Comparison of ENCODE assay signal across 25 cellular contexts in the genomic region with DNA sequence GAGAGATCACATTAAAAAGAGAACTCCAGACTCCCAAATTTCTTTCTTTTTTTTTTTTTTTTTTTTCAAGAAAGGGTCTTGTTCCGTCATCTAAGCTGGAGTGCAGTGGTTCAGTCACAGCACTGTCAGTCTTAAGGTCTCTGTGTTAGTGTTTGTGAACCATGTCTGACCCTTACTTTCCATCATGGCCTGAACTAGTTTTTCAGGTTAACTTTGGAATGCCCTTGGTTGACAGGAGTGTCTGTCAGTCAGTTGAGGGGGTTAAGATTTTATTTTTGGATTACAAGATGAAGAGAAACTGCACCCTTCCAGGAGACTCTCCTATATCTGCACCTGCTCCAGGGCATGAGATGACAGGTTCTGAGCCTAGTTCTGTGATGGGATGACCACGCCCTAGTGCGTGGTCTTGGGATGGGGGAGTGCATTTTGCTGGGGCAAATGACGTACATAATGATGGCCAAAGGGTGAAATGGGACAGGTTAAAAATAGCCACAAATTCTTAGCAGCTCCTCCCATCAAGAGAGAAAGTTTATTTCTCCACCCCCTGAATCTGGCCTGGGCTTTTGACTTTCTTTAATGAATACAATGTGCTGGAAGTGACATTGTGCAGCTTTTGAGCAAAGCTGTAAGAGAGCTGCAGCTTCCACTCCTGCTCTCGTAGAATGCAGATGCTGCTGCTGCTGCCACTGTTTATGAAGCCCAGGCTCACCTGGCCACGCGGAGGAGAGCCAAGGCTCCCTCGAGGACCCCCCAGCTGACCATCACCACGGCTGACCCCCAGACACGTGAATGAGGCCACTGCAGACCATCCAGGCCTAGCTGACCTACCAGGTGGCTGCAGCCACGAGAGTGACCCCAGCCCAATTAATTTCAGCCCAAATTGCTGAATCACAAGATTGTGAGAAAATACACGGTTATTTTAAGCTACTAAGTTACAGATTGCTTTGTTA. TPM values are rescaled to one million over a fixed set of nuclear protein-coding genes. Genes with fewer than 3 reads are reported as not detected.
A peak's percentile ranks its signal among the peaks of the same experiment; 100 is the strongest.
DNase-seq lines count a peak whose midpoint lies in the region; ATAC-seq and TF ChIP-seq lines count a peak whose summit lies in the region.
"Had no signal": no experiment of that assay in that cellular context is flagged by ENCODE, and none has a peak within 500 bp of the region (broad histone marks: within the 10 kb centered on the region; RNA-seq: fewer than 3 reads in every experiment).

No MANE protein-coding gene starts in this region.

- H3K79me1 ChIP-seq in neuronal stem cell (ENCODE audit: low read depth, low read length): no peaks in the 10 kb centered on the region

- no peak overlapping the region for H2AFZ ChIP-seq in SK-N-SH (ENCODE audit: low read depth)
- peak overlapping the region; percentile 32 for H2AFZ ChIP-seq in neuronal stem cell (ENCODE audit: low read length)

- H3K79me2 ChIP-seq in SK-N-SH (ENCODE audit: insufficient read depth): no peaks in the 10 kb centered on the region

- POLR2A ChIA-PET in SK-N-SH (lab: Yijun Ruan, JAX): no interaction called here
- POLR2A ChIA-PET in CD4-positive, alpha-beta memory T cell (lab: Charles Lee; ENCODE audit: partially characterized antibody): no interaction called here

- 89% methylated on average over 10 of the region's 12 CpGs for WGBS in SK-N-SH (ENCODE audit: low lambda C conversion rate)
- WGBS in neuronal stem cell (ENCODE audit: extremely low coverage in 2 of 2, insufficient read length in 2 of 2, insufficient replicate concordance in 1 of 2), 2 donors: no CpG with 5 or more reads among the region's 12 CpGs

- H3K9ac ChIP-seq in SK-N-SH (no peak overlapping the region), neuronal stem cell (ENCODE audit: low read depth, low read length, poor library complexity) (no peak overlapping the region)

- no peaks in the 10 kb centered on the region for H3K36me3 ChIP-seq in SK-N-SH (replicated peaks in 1 of 2; ENCODE audit: control insufficient read depth in 1 of 2, insufficient read depth in 2 of 2, low read length in 1 of 2)
- H3K36me3 ChIP-seq in neuronal stem cell (replicated peaks in 1 of 2; ENCODE audit: control insufficient read depth in 2 of 2, insufficient read depth in 2 of 2, low read length in 2 of 2): no peaks in the 10 kb centered on the region
- H3K36me3 ChIP-seq in vagina: no peaks in the 10 kb centered on the region
- H3K36me3 ChIP-seq in gastrocnemius medialis: no peaks in the 10 kb centered on the region
- H3K36me3 ChIP-seq in CD4-positive, alpha-beta memory T cell (ENCODE audit: insufficient read depth, low read length): no peaks in the 10 kb centered on the region
- H3K36me3 ChIP-seq: SJSA1, spleen, uterus had no signal

- no peak overlapping the region for H2BK5ac ChIP-seq in neuronal stem cell (ENCODE audit: low read length)

- no peak overlapping the region for H3K27ac ChIP-seq in SK-N-SH (ENCODE audit: low read depth in 2 of 2, low read length in 1 of 2)
- no peak overlapping the region for H3K27ac ChIP-seq in neuronal stem cell (replicated peaks; ENCODE audit: low read length)
- peak overlapping the region; percentile 57 for H3K27ac ChIP-seq in vagina
- H3K27ac ChIP-seq in gastrocnemius medialis: no peak overlapping the region
- H3K27ac ChIP-seq in CD4-positive, alpha-beta memory T cell (ENCODE audit: low read depth, low read length): no peak overlapping the region
- H3K27ac ChIP-seq: 22Rv1, body of pancreas, HL-60, SJSA1, spleen, uterus had no signal

- in situ Hi-C loops in gastrocnemius medialis (cut with MboI; ENCODE audit: low sequenced_read_pairs in 4 of 4): no loop called here

- H3K4me2 ChIP-seq in SK-N-SH (no peak overlapping the region), neuronal stem cell (ENCODE audit: insufficient read depth, low read length, poor library complexity, severe bottlenecking) (no peak overlapping the region)

- H3K4ac ChIP-seq in neuronal stem cell (ENCODE audit: low read length): no peak overlapping the region

- ATAC-seq in SK-N-SH treated with all-trans-retinoic acid at 6 μM for 48 hours (peak; percentile 54; the same call in 2 of the 3 replicates), gastrocnemius medialis (no peak), HG02610 (IDR thresholded peaks at IDR 0.05; ENCODE audit: unreplicated experiment) (no peak)
- ATAC-seq: activated CD8-positive, alpha-beta T cell treated with anti-CD3 and anti-CD28 coated beads, Interleukin-2, amount 10 ng/mL, durations not matched to agents 7 days and 5 days; body of pancreas; left lobe of liver; naive thymus-derived CD8-positive, alpha-beta T cell had no signal

- no peaks in the 10 kb centered on the region for H3K9me3 Mint-ChIP-seq in CD4-positive, alpha-beta memory T cell
- H3K9me3 Mint-ChIP-seq: naive thymus-derived CD8-positive, alpha-beta T cell; T-helper 1 cell treated with Interleukin-12 subunit alpha and Interleukin-12 subunit beta and Interleukin-4 antibody, amounts not matched to agents 30 μg/mL and 1 μg/mL, for 36 hours had no signal

- peaks cover 0 to 5% of the 10 kb centered on the region in 2 experiments; a peak in 1 of 4 replicates for H3K4me1 ChIP-seq in SK-N-SH (ENCODE audit: control insufficient read depth in 1 of 2, insufficient read depth in 2 of 2, low read depth in 1 of 2, low read length in 1 of 2)
- H3K4me1 ChIP-seq in neuronal stem cell (ENCODE audit: control insufficient read depth in 2 of 2, insufficient read depth in 1 of 2, low read depth in 1 of 2, low read length in 2 of 2): peaks cover 0 to 8% of the 10 kb centered on the region in 2 donors
- peaks cover 35% of the 10 kb centered on the region for H3K4me1 ChIP-seq in vagina
- peaks cover 0 to 9% of the 10 kb centered on the region in 2 donors for H3K4me1 ChIP-seq in gastrocnemius medialis
- H3K4me1 ChIP-seq in CD4-positive, alpha-beta memory T cell (ENCODE audit: insufficient read depth, low read length): no peaks in the 10 kb centered on the region
- H3K4me1 ChIP-seq: spleen, uterus had no signal

- H3K27me3 Mint-ChIP-seq in CD4-positive, alpha-beta memory T cell: no peaks in the 10 kb centered on the region
- H3K27me3 Mint-ChIP-seq: naive thymus-derived CD8-positive, alpha-beta T cell had no signal

- H4K8ac ChIP-seq in neuronal stem cell (ENCODE audit: low read depth, low read length): no peak overlapping the region

- no peaks in the 10 kb centered on the region for H3K4me1 Mint-ChIP-seq in CD4-positive, alpha-beta memory T cell
- H3K4me1 Mint-ChIP-seq: naive thymus-derived CD8-positive, alpha-beta T cell had no signal

- H3K18ac ChIP-seq in neuronal stem cell (ENCODE audit: low read length): no peak overlapping the region

- no peaks in the 10 kb centered on the region for H3K9me2 ChIP-seq in SK-N-SH

- no peak overlapping the region for H3K14ac ChIP-seq in neuronal stem cell (ENCODE audit: low read length)

- no peak overlapping the region for H3K27ac Mint-ChIP-seq in CD4-positive, alpha-beta memory T cell
- H3K27ac Mint-ChIP-seq: activated CD8-positive, alpha-beta T cell treated with anti-CD3 and anti-CD28 coated beads, Interleukin-2, amount 10 ng/mL, durations not matched to agents 7 days and 5 days; T-helper 1 cell treated with Interleukin-12 subunit alpha and Interleukin-12 subunit beta and Interleukin-4 antibody, amounts not matched to agents 30 μg/mL and 1 μg/mL, for 36 hours had no signal

- H4K91ac ChIP-seq in neuronal stem cell (ENCODE audit: low read depth, low read length, poor library complexity): no peak overlapping the region

- H4K20me1 ChIP-seq in SK-N-SH (ENCODE audit: insufficient read depth): no peaks in the 10 kb centered on the region

- TF ChIP-seq POLR2A in vagina (IDR thresholded peaks at IDR 0.05) (no peak), gastrocnemius medialis (IDR thresholded peaks at IDR 0.05) (no peak)

- H3K4me3 Mint-ChIP-seq in CD4-positive, alpha-beta memory T cell: no peak overlapping the region
- H3K4me3 Mint-ChIP-seq: activated CD8-positive, alpha-beta T cell treated with anti-CD3 and anti-CD28 coated beads, Interleukin-2, amount 10 ng/mL, durations not matched to agents 7 days and 5 days; naive thymus-derived CD8-positive, alpha-beta T cell; T-helper 1 cell treated with Interleukin-12 subunit alpha and Interleukin-12 subunit beta and Interleukin-4 antibody, amounts not matched to agents 30 μg/mL and 1 μg/mL, for 36 hours had no signal

- intact Hi-C loops in vagina (cut with DNase I) (no loop called here), gastrocnemius medialis (cut with DNase I; ENCODE audit: low total_unique reads) (no loop called here)
- intact Hi-C loops in CD4-positive, alpha-beta memory T cell (cut with micrococcal nuclease): no loop called here

- H3F3A ChIP-seq in SK-N-SH (replicated peaks; ENCODE audit: insufficient read depth): peaks cover 2% of the 10 kb centered on the region

- no peaks in the 10 kb centered on the region for H3K27me3 ChIP-seq in SK-N-SH (ENCODE audit: insufficient read depth)
- H3K27me3 ChIP-seq in neuronal stem cell (ENCODE audit: control insufficient read depth in 3 of 3, insufficient read depth in 3 of 3, low read depth in 1 of 3, low read length in 3 of 3): no peaks in the 10 kb centered on the region
- no peaks in the 10 kb centered on the region for H3K27me3 ChIP-seq in vagina
- no peaks in the 10 kb centered on the region for H3K27me3 ChIP-seq in gastrocnemius medialis
- no peaks in the 10 kb centered on the region for H3K27me3 ChIP-seq in CD4-positive, alpha-beta memory T cell (ENCODE audit: insufficient read depth, low read length)
- H3K27me3 ChIP-seq: body of pancreas, SJSA1, spleen, uterus had no signal

- no peaks in the 10 kb centered on the region for H3K36me3 Mint-ChIP-seq in CD4-positive, alpha-beta memory T cell
- H3K36me3 Mint-ChIP-seq: naive thymus-derived CD8-positive, alpha-beta T cell had no signal

- H3K9me3 ChIP-seq in SK-N-SH (no peaks in the 10 kb centered on the region), neuronal stem cell (replicated peaks in 1 of 2; ENCODE audit: control insufficient read depth in 2 of 2, insufficient read depth in 1 of 2, low read depth in 1 of 2, low read length in 2 of 2) (no peaks in the 10 kb centered on the region), vagina (no peaks in the 10 kb centered on the region), gastrocnemius medialis (no peaks in the 10 kb centered on the region)
- H3K9me3 ChIP-seq in CD4-positive, alpha-beta memory T cell (ENCODE audit: control insufficient read depth in 1 of 2, low read length in 2 of 2): no peaks in the 10 kb centered on the region
- H3K9me3 ChIP-seq: body of pancreas, SJSA1, spleen, uterus had no signal

- no peak overlapping the region for H2BK120ac ChIP-seq in neuronal stem cell (ENCODE audit: low read depth, low read length)

- no peak overlapping the region for H2AK5ac ChIP-seq in neuronal stem cell (ENCODE audit: low read depth, low read length)

- no peak overlapping the region for H2BK15ac ChIP-seq in neuronal stem cell (ENCODE audit: low read length)

- no peak overlapping the region for H2BK12ac ChIP-seq in neuronal stem cell (ENCODE audit: low read length)

- TF ChIP-seq CTCF in SK-N-SH (IDR thresholded peaks at IDR 0.05): no peak
- TF ChIP-seq CTCF in fibroblast of mammary gland (conservative IDR thresholded peaks at IDR 0.05; ENCODE audit: control insufficient read depth, insufficient read depth, low read depth, low read length): no peak
- no peak for TF ChIP-seq CTCF in vagina (IDR thresholded peaks at IDR 0.05)
- TF ChIP-seq CTCF in gastrocnemius medialis (IDR thresholded peaks at IDR 0.05 in 4 of 5, conservative IDR thresholded peaks at IDR 0.05 in 1 of 5): no peak

- no peak for DNase-seq in SK-N-SH
- peak; percentile 35 for DNase-seq in fibroblast of mammary gland (ENCODE audit: low read depth)
- no peak for DNase-seq in neuronal stem cell (ENCODE audit: low spot score)
- DNase-seq in vagina (ENCODE audit: extremely low spot score in 2 of 2): no peak
- DNase-seq in gastrocnemius medialis: no peak
- DNase-seq in CD4-positive, alpha-beta memory T cell: no peak
- DNase-seq: activated CD4-positive, alpha-beta T cell treated with anti-CD3 and anti-CD28 coated beads for 1 hour; activated CD8-positive, alpha-beta T cell treated with anti-CD3 and anti-CD28 coated beads, Interleukin-2, amount 10 ng/mL, durations not matched to agents 7 days and 5 days; activated gamma-delta T cell treated with Interleukin-2 at 50 U/mL for 16 hours; body of pancreas; hippocampal formation; naive thymus-derived CD8-positive, alpha-beta T cell; NCI-H1417; NCI-H2029 treated with DMSO at 0.1 percent for 48 hours; NCI-H345; retina; spleen had no signal

- no peak for TF ChIP-seq EP300 in SK-N-SH (IDR thresholded peaks at IDR 0.05; ENCODE audit: borderline replicate concordance in 1 of 2, low read depth in 1 of 2, low read length in 1 of 2)

- CTCF ChIA-PET in SK-N-SH (lab: Yijun Ruan, JAX): interaction anchor here (1.0 to 1.5 kb wide), 4 partner anchors 9 to 30 kb away, joined by 3 to 5 read pairs (median 3); a partner anchor contains a TSS
- CTCF ChIA-PET in CD4-positive, alpha-beta memory T cell (lab: Charles Lee; ENCODE audit: partially characterized antibody): interaction anchor here (0.6 kb wide), 2 partner anchors 15 to 171 kb away, joined by 3 read pairs; no protein-coding TSS in a partner anchor

- H3K23ac ChIP-seq in neuronal stem cell (ENCODE audit: low read depth, low read length, poor library complexity): no peak overlapping the region

- H3K4me3 ChIP-seq in SK-N-SH (ENCODE audit: low read depth in 2 of 2, low read length in 1 of 2) (no peak overlapping the region), fibroblast of mammary gland (ENCODE audit: control insufficient read depth, low read depth, low read length) (no peak overlapping the region), neuronal stem cell (ENCODE audit: low read length in 2 of 2) (no peak overlapping the region), vagina (no peak overlapping the region), gastrocnemius medialis (no peak overlapping the region)
- H3K4me3 ChIP-seq in CD4-positive, alpha-beta memory T cell (ENCODE audit: low read length in 2 of 2): no peak overlapping the region
- H3K4me3 ChIP-seq: body of pancreas, SJSA1, spleen, uterus had no signal

- TF ChIP-seq RAD21 in SK-N-SH (IDR thresholded peaks at IDR 0.05; ENCODE audit: low read length): no peak

RNA-seq across cellular contexts. Expression of a gene that starts 29.7 kb away (rescaled TPM):
- 12.9 and 13.8 TPM in 2 replicates for polyA plus RNA-seq in SK-N-SH (2012; rRNA removed)
- polyA plus RNA-seq in SK-N-SH (2012; cell fraction: cytosol; rRNA removed): 8.0 and 10.9 TPM in 2 replicates
- polyA plus RNA-seq in SK-N-SH (2012; cell fraction: nucleus; rRNA removed): 8.0 and 8.2 TPM in 2 replicates
- polyA plus RNA-seq in neuronal stem cell (2013, experiment 1 of 2): 2.6 TPM
- polyA plus RNA-seq in neuronal stem cell (2013, experiment 2 of 2): 2.1 TPM
- total RNA-seq in vagina (4.9 TPM), gastrocnemius medialis (10 to 100 TPM in 3 of 4 donors, 1 to 10 TPM in 1; 4.4 to 19.6 (median 15.3) TPM)
- total RNA-seq in CD4-positive, alpha-beta memory T cell: 10 to 100 TPM; 15.0 to 15.4 TPM
- 10 to 100 TPM in 1 of 2 donors, 1 to 10 TPM in 1; 4.5 to 19.4 TPM for polyA plus RNA-seq in CD4-positive, alpha-beta memory T cell
